In genomic region chr2:96305091-96305978, GRCh38 we compare ENCODE assay signal across 9 cellular contexts. TPM values are rescaled to one million over a fixed set of nuclear protein-coding genes. Genes with fewer than 3 reads are reported as not detected.
DNase-seq lines count a peak whose midpoint lies in the region; ATAC-seq, FAIRE-seq and TF ChIP-seq lines count a peak whose summit lies in the region.
"Had no signal": no experiment of that assay in that cellular context is flagged by ENCODE, and none has a peak within 500 bp of the region (broad histone marks: within the 10 kb centered on the region; RNA-seq: fewer than 3 reads in every experiment).

TSS of gene SNRNP200 (minus strand) at chr2:96305546. CDS start at chr2:96305437, 109 bp downstream.

- H3K27ac ChIP-seq in A549 (peak within 1 kb of the TSS; percentile 93 to 98), body of pancreas (peak within 1 kb of the TSS; percentile 61 to 85 (median 74)), iPS DF 6.9 (ENCODE audit: low read length) (no peak within 1 kb of the TSS), sigmoid colon (peak within 1 kb of the TSS; percentile 84 to 88 (median 85))

- peak within 1 kb of the TSS; percentile 94 for H3K4me2 ChIP-seq in A549

- H3K4me1 ChIP-seq in A549 (peaks cover 16% of the 10 kb centered on the region), body of pancreas (peaks cover 17% of the 10 kb centered on the region), iPS DF 6.9 (ENCODE audit: control insufficient read depth, insufficient read depth, low read length) (no peaks in the 10 kb centered on the region), sigmoid colon (peaks cover 0 to 39% (median 15%) of the 10 kb centered on the region in 4 donors)

- intact Hi-C loops in body of pancreas (cut with DNase I) (no loop called here), sigmoid colon (cut with DNase I) (loop anchor here (2.0 kb wide), 2 partner anchors 29 to 39 kb away; partner anchors contain the start of genes CIAO1 and NCAPH)

- H3K27me3 ChIP-seq in body of pancreas (no peaks in the 10 kb centered on the region), iPS DF 6.9 (ENCODE audit: control insufficient read depth, insufficient read depth, low read length) (no peaks in the 10 kb centered on the region), sigmoid colon (no peaks in the 10 kb centered on the region)

- TF ChIP-seq RAD21 in A549 (conservative IDR thresholded peaks at IDR 0.05 in 1 of 2, IDR thresholded peaks at IDR 0.05 in 1 of 2) = peak in 1 of 2 experiments; percentile 18; a peak in 1 of 5 replicates

- under 1% methylated on average over 39 of the region's 61 CpGs for WGBS in A549 (ENCODE audit: missing lambda C conversion rate)
- WGBS in body of pancreas, 2 donors = 0 to 1% methylated on average over 25 to 61 of the region's 61 CpGs
- WGBS in iPS DF 6.9 (ENCODE audit: insufficient coverage, insufficient read length) = no CpG with 5 or more reads among the region's 61 CpGs
- 1% methylated on average over 61 of the region's 61 CpGs for WGBS in sigmoid colon, 2 donors

- POLR2A ChIA-PET in A549 (lab: Yijun Ruan, JAX) = interaction anchor here (1.6 to 2.2 kb wide), 3 partner anchors 16 to 21 kb away, joined by 5 to 22 read pairs (median 8); no protein-coding TSS in a partner anchor

- peak; percentile 74 for TF ChIP-seq POLR2A in A549 (IDR thresholded peaks at IDR 0.05; ENCODE audit: low read length)
- TF ChIP-seq POLR2A in body of pancreas (IDR thresholded peaks at IDR 0.05) = peak; percentile 48 to 86 (median 85)
- peak; percentile 77 to 84 for TF ChIP-seq POLR2A in sigmoid colon (IDR thresholded peaks at IDR 0.05)

- TF ChIP-seq CTCF in A549 (IDR thresholded peaks at IDR 0.05) (no peak), body of pancreas (IDR thresholded peaks at IDR 0.05) (no peak), sigmoid colon (IDR thresholded peaks at IDR 0.05) (no peak)

- ATAC-seq in A549 = peak; percentile 97 to 99
- peak; percentile 94 for ATAC-seq in GM18867 (IDR thresholded peaks at IDR 0.05; ENCODE audit: unreplicated experiment)
- peak; percentile 76 for ATAC-seq in HG03097 (IDR thresholded peaks at IDR 0.05; ENCODE audit: low FRiP score, unreplicated experiment)
- ATAC-seq in body of pancreas = peak; percentile 98

- CTCF ChIA-PET in A549 (lab: Yijun Ruan, JAX) = interaction anchor here (0.9 kb wide), 2 partner anchors 19 to 38 kb away, joined by 3 to 4 read pairs; partner anchors contain the start of gene ITPRIPL1

- H3K36me3 ChIP-seq in body of pancreas (replicated peaks in 1 of 2; ENCODE audit: insufficient read depth in 1 of 2, low read depth in 2 of 2) (peaks cover 0 to 17% of the 10 kb centered on the region in 2 donors), iPS DF 6.9 (ENCODE audit: control insufficient read depth, insufficient read depth, low read length) (peaks cover 14% of the 10 kb centered on the region; the same call in 1 of the 2 replicates), sigmoid colon (peaks cover 26 to 31% (median 29%) of the 10 kb centered on the region in 4 donors)

- H3K9me3 ChIP-seq in A549 (no peaks in the 10 kb centered on the region), body of pancreas (no peaks in the 10 kb centered on the region), iPS DF 6.9 (ENCODE audit: control insufficient read depth, insufficient read depth, low read length) (no peaks in the 10 kb centered on the region), sigmoid colon (no peaks in the 10 kb centered on the region)

- TF ChIP-seq EP300 in A549 (IDR thresholded peaks at IDR 0.05) = no peak
- TF ChIP-seq EP300 in sigmoid colon (IDR thresholded peaks at IDR 0.05) = no peak

- DNase-seq in A549 (ENCODE audit: low read depth in 1 of 2, low spot score in 1 of 2) = peak; percentile 70 to 91
- DNase-seq in NCI-H2171 (lab: John Stamatoyannopoulos, UW) = peak; percentile 94
- DNase-seq in UCSD-AML1 (lab: John Stamatoyannopoulos, UW; ENCODE audit: unreplicated experiment) = peak; percentile 91
- DNase-seq in body of pancreas = peak; percentile 82 to 88 (median 86)
- peak; percentile 71 for DNase-seq in iPS DF 6.9 (ENCODE audit: low read depth, low spot score)
- DNase-seq in sigmoid colon = peak; percentile 93

- H3K4me3 ChIP-seq in A549 (peak within 1 kb of the TSS; percentile 95), body of pancreas (peak within 1 kb of the TSS; percentile 91 to 94), iPS DF 6.9 (ENCODE audit: low read length) (peak within 1 kb of the TSS; percentile 87), sigmoid colon (peak within 1 kb of the TSS; percentile 79 to 98 (median 87))

- no peak for FAIRE-seq in A549 (lab: Jason Lieb, UNC)
- FAIRE-seq: G401.6 had no signal

TF ChIP-seq in A549, 52 proteins besides CTCF, POLR2A, EP300 and RAD21 (continues in another document):
- TF ChIP-seq PHF8 (IDR thresholded peaks at IDR 0.05; ENCODE audit: borderline replicate concordance, low read depth) (peak; percentile 92), TFCP2L1 (CRISPR knock-in tag; IDR thresholded peaks at IDR 0.05) (no peak), HDAC2 (IDR thresholded peaks at IDR 0.05) (no peak), KDM5A (IDR thresholded peaks at IDR 0.05) (peak; percentile 71; the same call in 1 of the 2 replicates), JUN (IDR thresholded peaks at IDR 0.05) (peak; percentile 70 to 94), RARB (CRISPR knock-in tag; IDR thresholded peaks at IDR 0.05) (peak; percentile 50; the same call in 1 of the 2 replicates), MYC (IDR thresholded peaks at IDR 0.05; ENCODE audit: borderline replicate concordance, low read length) (peak; percentile 74), KDM1A (IDR thresholded peaks at IDR 0.05; ENCODE audit: low read depth) (no peak)
- TF ChIP-seq, protein P1, sequence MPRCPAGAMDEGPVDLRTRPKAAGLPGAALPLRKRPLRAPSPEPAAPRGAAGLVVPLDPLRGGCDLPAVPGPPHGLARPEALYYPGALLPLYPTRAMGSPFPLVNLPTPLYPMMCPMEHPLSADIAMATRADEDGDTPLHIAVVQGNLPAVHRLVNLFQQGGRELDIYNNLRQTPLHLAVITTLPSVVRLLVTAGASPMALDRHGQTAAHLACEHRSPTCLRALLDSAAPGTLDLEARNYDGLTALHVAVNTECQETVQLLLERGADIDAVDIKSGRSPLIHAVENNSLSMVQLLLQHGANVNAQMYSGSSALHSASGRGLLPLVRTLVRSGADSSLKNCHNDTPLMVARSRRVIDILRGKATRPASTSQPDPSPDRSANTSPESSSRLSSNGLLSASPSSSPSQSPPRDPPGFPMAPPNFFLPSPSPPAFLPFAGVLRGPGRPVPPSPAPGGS (IDR thresholded peaks at IDR 0.05) = peak; percentile 92
- TF ChIP-seq, protein P2, sequence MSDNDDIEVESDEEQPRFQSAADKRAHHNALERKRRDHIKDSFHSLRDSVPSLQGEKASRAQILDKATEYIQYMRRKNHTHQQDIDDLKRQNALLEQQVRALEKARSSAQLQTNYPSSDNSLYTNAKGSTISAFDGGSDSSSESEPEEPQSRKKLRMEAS (IDR thresholded peaks at IDR 0.05) = peak; percentile 95
- TF ChIP-seq, protein P3, sequence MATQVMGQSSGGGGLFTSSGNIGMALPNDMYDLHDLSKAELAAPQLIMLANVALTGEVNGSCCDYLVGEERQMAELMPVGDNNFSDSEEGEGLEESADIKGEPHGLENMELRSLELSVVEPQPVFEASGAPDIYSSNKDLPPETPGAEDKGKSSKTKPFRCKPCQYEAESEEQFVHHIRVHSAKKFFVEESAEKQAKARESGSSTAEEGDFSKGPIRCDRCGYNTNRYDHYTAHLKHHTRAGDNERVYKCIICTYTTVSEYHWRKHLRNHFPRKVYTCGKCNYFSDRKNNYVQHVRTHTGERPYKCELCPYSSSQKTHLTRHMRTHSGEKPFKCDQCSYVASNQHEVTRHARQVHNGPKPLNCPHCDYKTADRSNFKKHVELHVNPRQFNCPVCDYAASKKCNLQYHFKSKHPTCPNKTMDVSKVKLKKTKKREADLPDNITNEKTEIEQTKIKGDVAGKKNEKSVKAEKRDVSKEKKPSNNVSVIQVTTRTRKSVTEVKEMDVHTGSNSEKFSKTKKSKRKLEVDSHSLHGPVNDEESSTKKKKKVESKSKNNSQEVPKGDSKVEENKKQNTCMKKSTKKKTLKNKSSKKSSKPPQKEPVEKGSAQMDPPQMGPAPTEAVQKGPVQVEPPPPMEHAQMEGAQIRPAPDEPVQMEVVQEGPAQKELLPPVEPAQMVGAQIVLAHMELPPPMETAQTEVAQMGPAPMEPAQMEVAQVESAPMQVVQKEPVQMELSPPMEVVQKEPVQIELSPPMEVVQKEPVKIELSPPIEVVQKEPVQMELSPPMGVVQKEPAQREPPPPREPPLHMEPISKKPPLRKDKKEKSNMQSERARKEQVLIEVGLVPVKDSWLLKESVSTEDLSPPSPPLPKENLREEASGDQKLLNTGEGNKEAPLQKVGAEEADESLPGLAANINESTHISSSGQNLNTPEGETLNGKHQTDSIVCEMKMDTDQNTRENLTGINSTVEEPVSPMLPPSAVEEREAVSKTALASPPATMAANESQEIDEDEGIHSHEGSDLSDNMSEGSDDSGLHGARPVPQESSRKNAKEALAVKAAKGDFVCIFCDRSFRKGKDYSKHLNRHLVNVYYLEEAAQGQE (IDR thresholded peaks at IDR 0.05) = peak; percentile 54
- TF ChIP-seq, protein P4, sequence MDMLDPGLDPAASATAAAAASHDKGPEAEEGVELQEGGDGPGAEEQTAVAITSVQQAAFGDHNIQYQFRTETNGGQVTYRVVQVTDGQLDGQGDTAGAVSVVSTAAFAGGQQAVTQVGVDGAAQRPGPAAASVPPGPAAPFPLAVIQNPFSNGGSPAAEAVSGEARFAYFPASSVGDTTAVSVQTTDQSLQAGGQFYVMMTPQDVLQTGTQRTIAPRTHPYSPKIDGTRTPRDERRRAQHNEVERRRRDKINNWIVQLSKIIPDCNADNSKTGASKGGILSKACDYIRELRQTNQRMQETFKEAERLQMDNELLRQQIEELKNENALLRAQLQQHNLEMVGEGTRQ (IDR thresholded peaks at IDR 0.05) = no peak

RNA-seq across cellular contexts. Expression of gene SNRNP200, which starts in this region (rescaled TPM):
- polyA plus RNA-seq in A549 (2011; rRNA removed) (202 and 315 TPM in 2 replicates), A549 (2017; fragmentation: RNase III; extraction: RNeasy Plus Mini Kit Qiagen cat#74134 plus additional on column Dnase treatment) (118 to 128 TPM (median 124 TPM) in 3 replicates), sigmoid colon (10 to 100 TPM; 26.8 to 86.5 (median 31.8) TPM)
- polyA plus RNA-seq in A549 (2012; cell fraction: cytosol; rRNA removed) = 194 and 218 TPM in 2 replicates
- polyA plus RNA-seq in A549 (2012; cell fraction: nucleus; rRNA removed) = 571 and 581 TPM in 2 replicates
- polyA minus RNA-seq in A549 (2011; rRNA and poly(A)+ RNA removed) = 553 and 613 TPM in 2 replicates
- total RNA-seq in body of pancreas (100 to 1,000 TPM in 1 of 2 donors, 10 to 100 TPM in 1; 58.1 to 110 TPM), sigmoid colon (10 to 100 TPM; 69.4 to 86.1 (median 79.2) TPM)
